Comparison of ENCODE assay signal across 29 cellular contexts in genomic region chr1:202291001-202291400, GRCh38.
"Had no signal": no experiment of that assay in that cellular context is flagged by ENCODE, and none has a peak within 500 bp of the region (broad histone marks: within the 10 kb centered on the region; RNA-seq: fewer than 3 reads in every experiment).

No MANE protein-coding gene starts in this region.

- H3K9me3 ChIP-seq: breast epithelium, esophagus muscularis mucosa, ovary, upper lobe of left lung had no signal

- ATAC-seq: activated naive CD8-positive, alpha-beta T cell treated with anti-CD3 and anti-CD28 coated beads, Interleukin-2, amount 50 U/mL, for 24 hours; activated T-cell treated with anti-CD3 and anti-CD28 coated beads, Interleukin-2, amount 50 U/mL, for 4 hours; naive thymus-derived CD4-positive, alpha-beta T cell; sciatic nerve; stimulated activated memory B cell treated with anti-CD40 and anti-IgM and Interleukin-4, amounts not matched to agents 10 μg/mL and 1 μg/mL and 100 μg/mL, for 72 hours; stimulated activated naive CD8-positive, alpha-beta T cell treated with anti-CD3 and anti-CD28 coated beads, Interleukin-15, amount 100 ng/mL, for 72 hours; T-helper 17 cell had no signal

- H3K9me3 Mint-ChIP-seq: activated CD4-positive, alpha-beta memory T cell treated with anti-CD3 and anti-CD28 coated beads for 36 hours; activated CD4-positive, alpha-beta T cell treated with anti-CD3 and anti-CD28 coated beads, Interleukin-2, amount 10 ng/mL, durations not matched to agents 24 days and 14 days; activated naive CD4-positive, alpha-beta T cell treated with anti-CD3 and anti-CD28 coated beads, Interleukin-2, amount 50 U/mL, for 24 hours; activated naive CD8-positive, alpha-beta T cell treated with anti-CD3 and anti-CD28 coated beads, Interleukin-2, amount 50 U/mL, for 24 hours; activated T-cell treated with anti-CD3 and anti-CD28 coated beads, Interleukin-2, amount 50 U/mL, for 4 hours; activated T-helper 2 cell treated with anti-CD3 and anti-CD28 coated beads, Interferon-gamma antibody, Interleukin-2, Interleukin-4, amounts not matched to agents 10 μg/mL and 5 μg/mL and 100 μg/mL, durations not matched to agents 14 hours and 24 hours and 36 hours; dendritic cell treated with granulocyte-macrophage colony-stimulating factor and Interleukin-4, amounts not matched to agents 40 ng/mL and 50 ng/mL, for 4 days; naive thymus-derived CD4-positive, alpha-beta T cell; stimulated activated memory B cell treated with anti-CD40 and anti-IgM and Interleukin-4, amounts not matched to agents 10 μg/mL and 1 μg/mL and 100 μg/mL, for 72 hours; stimulated activated naive CD8-positive, alpha-beta T cell treated with anti-CD3 and anti-CD28 coated beads, Interleukin-15, amount 100 ng/mL, for 72 hours had no signal

- H3K4me1 ChIP-seq: breast epithelium, upper lobe of left lung had no signal

- H3K4me3 ChIP-seq: breast epithelium, esophagus muscularis mucosa, left ventricle myocardium inferior, lung, ovary, upper lobe of left lung had no signal

- H3K4me3 Mint-ChIP-seq: activated CD4-positive, alpha-beta memory T cell treated with anti-CD3 and anti-CD28 coated beads for 36 hours; activated CD4-positive, alpha-beta T cell treated with anti-CD3 and anti-CD28 coated beads, Interleukin-2, amount 10 ng/mL, durations not matched to agents 24 days and 14 days; activated naive CD4-positive, alpha-beta T cell treated with anti-CD3 and anti-CD28 coated beads, Interleukin-2, amount 50 U/mL, for 24 hours; activated naive CD8-positive, alpha-beta T cell treated with anti-CD3 and anti-CD28 coated beads, Interleukin-2, amount 50 U/mL, for 24 hours; activated T-cell treated with anti-CD3 and anti-CD28 coated beads, Interleukin-2, amount 50 U/mL, for 4 hours; dendritic cell treated with granulocyte-macrophage colony-stimulating factor and Interleukin-4, amounts not matched to agents 40 ng/mL and 50 ng/mL, for 4 days; naive thymus-derived CD4-positive, alpha-beta T cell; stimulated activated memory B cell treated with anti-CD40 and anti-IgM and Interleukin-4, amounts not matched to agents 10 μg/mL and 1 μg/mL and 100 μg/mL, for 72 hours; stimulated activated naive CD8-positive, alpha-beta T cell treated with anti-CD3 and anti-CD28 coated beads, Interleukin-15, amount 100 ng/mL, for 72 hours; T-helper 17 cell had no signal

- H3K27ac ChIP-seq: breast epithelium, esophagus muscularis mucosa, left ventricle myocardium inferior, ovary, upper lobe of left lung had no signal

- H3K36me3 Mint-ChIP-seq: activated CD4-positive, alpha-beta memory T cell treated with anti-CD3 and anti-CD28 coated beads for 36 hours; activated naive CD4-positive, alpha-beta T cell treated with anti-CD3 and anti-CD28 coated beads, Interleukin-2, amount 50 U/mL, for 24 hours; stimulated activated memory B cell treated with anti-CD40 and anti-IgM and Interleukin-4, amounts not matched to agents 10 μg/mL and 1 μg/mL and 100 μg/mL, for 72 hours had no signal

- H3K27ac Mint-ChIP-seq: activated CD4-positive, alpha-beta memory T cell treated with anti-CD3 and anti-CD28 coated beads for 36 hours; activated CD4-positive, alpha-beta T cell treated with anti-CD3 and anti-CD28 coated beads, Interleukin-2, amount 10 ng/mL, durations not matched to agents 24 days and 14 days; activated naive CD4-positive, alpha-beta T cell treated with anti-CD3 and anti-CD28 coated beads, Interleukin-2, amount 50 U/mL, for 24 hours; activated naive CD8-positive, alpha-beta T cell treated with anti-CD3 and anti-CD28 coated beads, Interleukin-2, amount 50 U/mL, for 24 hours; activated T-helper 2 cell treated with anti-CD3 and anti-CD28 coated beads, Interferon-gamma antibody, Interleukin-2, Interleukin-4, amounts not matched to agents 10 μg/mL and 5 μg/mL and 100 μg/mL, durations not matched to agents 14 hours and 24 hours and 36 hours; dendritic cell treated with granulocyte-macrophage colony-stimulating factor and Interleukin-4, amounts not matched to agents 40 ng/mL and 50 ng/mL, for 4 days; progenitor cell of endocrine pancreas; stimulated activated memory B cell treated with anti-CD40 and anti-IgM and Interleukin-4, amounts not matched to agents 10 μg/mL and 1 μg/mL and 100 μg/mL, for 72 hours; stimulated activated naive CD8-positive, alpha-beta T cell treated with anti-CD3 and anti-CD28 coated beads, Interleukin-15, amount 100 ng/mL, for 72 hours; T-helper 17 cell had no signal

- H3K27me3 Mint-ChIP-seq: activated CD4-positive, alpha-beta memory T cell treated with anti-CD3 and anti-CD28 coated beads for 36 hours; activated naive CD4-positive, alpha-beta T cell treated with anti-CD3 and anti-CD28 coated beads, Interleukin-2, amount 50 U/mL, for 24 hours; activated naive CD8-positive, alpha-beta T cell treated with anti-CD3 and anti-CD28 coated beads, Interleukin-2, amount 50 U/mL, for 24 hours; stimulated activated naive CD8-positive, alpha-beta T cell treated with anti-CD3 and anti-CD28 coated beads, Interleukin-15, amount 100 ng/mL, for 72 hours had no signal

- DNase-seq: activated CD4-positive, alpha-beta memory T cell treated with anti-CD3 and anti-CD28 coated beads for 36 hours; activated CD4-positive, alpha-beta T cell treated with anti-CD3 and anti-CD28 coated beads, Interleukin-2, amount 10 ng/mL, durations not matched to agents 24 days and 14 days; activated CD4-positive, CD25-positive, alpha-beta regulatory T cell treated with anti-CD3 and anti-CD28 coated beads, Interleukin-2, amount 50 U/mL, for 72 hours; activated CD8-positive, alpha-beta memory T cell treated with anti-CD3 and anti-CD28 coated beads, Interleukin-2, amount 50 U/mL, for 48 hours; activated naive CD8-positive, alpha-beta T cell treated with anti-CD3 and anti-CD28 coated beads, Interleukin-2, amount 50 U/mL, for 24 hours; activated T-cell treated with anti-CD3 and anti-CD28 coated beads, Interleukin-2, amount 50 U/mL, for 4 hours; central memory CD4-positive, alpha-beta T cell; left ventricle myocardium inferior; naive thymus-derived CD4-positive, alpha-beta T cell; ovary; retina; small intestine; stimulated activated CD4-positive, alpha-beta T cell treated with anti-CD3 and anti-CD28 coated beads, Interleukin-1b, Interleukin-23, amount 100 ng/mL, for 48 hours; stimulated activated CD4-positive, alpha-beta T cell treated with anti-CD3 and anti-CD28 coated beads, Interleukin-4, amount 100 ng/mL, for 4 hours; stimulated activated CD8-positive, alpha-beta memory T cell treated with anti-CD3 and anti-CD28 coated beads, Interleukin-4, amount 100 ng/mL, for 48 hours; stimulated activated naive CD8-positive, alpha-beta T cell treated with anti-CD3 and anti-CD28 coated beads, Interleukin-15, amount 100 ng/mL, for 72 hours; substantia nigra; T-helper 17 cell; T1000; upper lobe of left lung had no signal

- H3K36me3 ChIP-seq: breast epithelium, esophagus muscularis mucosa, left ventricle myocardium inferior, ovary, upper lobe of left lung had no signal

- H3K27me3 ChIP-seq: breast epithelium, esophagus muscularis mucosa, ovary, upper lobe of left lung had no signal
